26 cellular contexts compared by ENCODE assay signal in the genomic region with DNA sequence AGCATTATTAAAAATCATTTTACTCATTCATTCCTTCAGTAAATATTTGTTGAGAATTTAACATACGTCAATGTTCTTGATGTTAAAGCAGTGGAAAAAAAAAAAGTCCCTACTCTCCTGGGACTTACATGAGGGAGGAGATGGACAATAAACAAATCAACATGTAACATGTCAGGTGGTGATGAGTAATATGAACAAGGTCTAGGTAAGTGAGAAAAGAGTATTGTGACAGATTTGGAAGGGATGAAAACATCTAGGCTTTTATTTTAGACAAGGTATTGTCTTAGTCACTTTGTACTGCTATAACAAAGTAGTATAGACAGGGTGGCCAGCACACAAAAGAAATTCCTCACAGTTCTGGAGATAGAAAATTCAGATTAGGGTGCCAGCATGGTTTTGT.
"Had no signal": no experiment of that assay in that cellular context is flagged by ENCODE, and none has a peak within 500 bp of the region (broad histone marks: within the 10 kb centered on the region; RNA-seq: fewer than 3 reads in every experiment).

No MANE protein-coding gene starts in this region.

- H3K4me1 Mint-ChIP-seq: immature natural killer cell; naive thymus-derived CD4-positive, alpha-beta T cell; stimulated activated naive B cell treated with anti-CD40 and anti-IgM and Interleukin-4, amounts not matched to agents 10 μg/mL and 1 μg/mL and 100 μg/mL, for 72 hours had no signal

- H3K4me3 Mint-ChIP-seq: immature natural killer cell; naive thymus-derived CD4-positive, alpha-beta T cell; natural killer cell treated with Interleukin-12 subunit alpha and Interleukin-12 subunit beta and Interleukin-15 and Interleukin-18, amount 100 ng/mL, for 72 hours; stimulated activated naive B cell treated with anti-CD40 and anti-IgM and Interleukin-4, amounts not matched to agents 10 μg/mL and 1 μg/mL and 100 μg/mL, for 72 hours had no signal

- FAIRE-seq: islet of Langerhans, kidney, urothelium cell line had no signal

- H3K27me3 ChIP-seq: left lung, ovary, right atrium auricular region, right lobe of liver, suprapubic skin, tibial artery, upper lobe of right lung had no signal

- ATAC-seq: left colon; left lung; lower lobe of right lung; mucosa of descending colon; naive thymus-derived CD4-positive, alpha-beta T cell; natural killer cell treated with Interleukin-12 subunit alpha and Interleukin-12 subunit beta and Interleukin-15 and Interleukin-18, amount 100 ng/mL, for 72 hours; right lobe of liver; stimulated activated naive B cell treated with anti-CD40 and anti-IgM and Interleukin-4, amounts not matched to agents 10 μg/mL and 1 μg/mL and 100 μg/mL, for 72 hours; stimulated activated naive CD8-positive, alpha-beta T cell treated with anti-CD3 and anti-CD28 coated beads, Interleukin-15, Interleukin-2, amounts not matched to agents 100 U/mL and 50 U/mL, for 24 hours; upper lobe of right lung had no signal

- H3K36me3 Mint-ChIP-seq: immature natural killer cell; naive thymus-derived CD4-positive, alpha-beta T cell; natural killer cell treated with Interleukin-12 subunit alpha and Interleukin-12 subunit beta and Interleukin-15 and Interleukin-18, amount 100 ng/mL, for 72 hours; stimulated activated naive B cell treated with anti-CD40 and anti-IgM and Interleukin-4, amounts not matched to agents 10 μg/mL and 1 μg/mL and 100 μg/mL, for 72 hours had no signal

- H3K4me1 ChIP-seq: left lung, lower lobe of right lung, right atrium auricular region, right lobe of liver, suprapubic skin, tibial artery, upper lobe of right lung had no signal

- H3K27ac Mint-ChIP-seq: immature natural killer cell; naive thymus-derived CD4-positive, alpha-beta T cell; natural killer cell treated with Interleukin-12 subunit alpha and Interleukin-12 subunit beta and Interleukin-15 and Interleukin-18, amount 100 ng/mL, for 72 hours; progenitor cell of endocrine pancreas; stimulated activated naive B cell treated with anti-CD40 and anti-IgM and Interleukin-4, amounts not matched to agents 10 μg/mL and 1 μg/mL and 100 μg/mL, for 72 hours had no signal

- H3K4me3 ChIP-seq: left lung, lower lobe of right lung, mucosa of descending colon, ovary, right atrium auricular region, right lobe of liver, suprapubic skin, thoracic aorta, tibial artery, upper lobe of right lung had no signal

- H3K9me3 ChIP-seq: lower lobe of right lung, mucosa of descending colon, ovary, right atrium auricular region, right lobe of liver, suprapubic skin, thoracic aorta, tibial artery, upper lobe of right lung had no signal

- DNase-seq: hypothalamus; immature natural killer cell; kidney; left colon; left lung; lower lobe of right lung; midbrain; mucosa of descending colon; naive thymus-derived CD4-positive, alpha-beta T cell; ovary; right lobe of liver; stimulated activated CD4-positive, alpha-beta T cell treated with anti-CD3 and anti-CD28 coated beads, Interleukin-12 subunit alpha, Interleukin-12 subunit beta, amount 100 ng/mL, for 4 hours; stimulated activated CD4-positive, alpha-beta T cell treated with anti-CD3 and anti-CD28 coated beads, Interleukin-15, amount 100 ng/mL, for 24 hours; stimulated activated CD4-positive, alpha-beta T cell treated with anti-CD3 and anti-CD28 coated beads, Interleukin-2, amount 100 ng/mL, for 24 hours; stimulated activated CD4-positive, alpha-beta T cell treated with anti-CD3 and anti-CD28 coated beads, Interleukin-4, amount 100 ng/mL, for 1 hour; stimulated activated naive B cell treated with anti-CD40 and anti-IgM and Interleukin-4, amounts not matched to agents 10 μg/mL and 1 μg/mL and 100 μg/mL, for 72 hours; stimulated activated naive CD8-positive, alpha-beta T cell treated with anti-CD3 and anti-CD28 coated beads, Interleukin-15, Interleukin-2, amounts not matched to agents 100 U/mL and 50 U/mL, for 24 hours; tibial artery; upper lobe of right lung had no signal

- H3K27ac ChIP-seq: left lung, lower lobe of right lung, ovary, right atrium auricular region, right lobe of liver, suprapubic skin, thoracic aorta, tibial artery, upper lobe of right lung had no signal

- H3K27me3 Mint-ChIP-seq: naive thymus-derived CD4-positive, alpha-beta T cell; natural killer cell treated with Interleukin-12 subunit alpha and Interleukin-12 subunit beta and Interleukin-15 and Interleukin-18, amount 100 ng/mL, for 72 hours; progenitor cell of endocrine pancreas; stimulated activated naive B cell treated with anti-CD40 and anti-IgM and Interleukin-4, amounts not matched to agents 10 μg/mL and 1 μg/mL and 100 μg/mL, for 72 hours had no signal

- H3K36me3 ChIP-seq: left lung, lower lobe of right lung, ovary, right atrium auricular region, right lobe of liver, suprapubic skin, thoracic aorta, tibial artery, upper lobe of right lung had no signal
